Comparison of ENCODE assay signal across 1 cellular context in the genomic region with DNA sequence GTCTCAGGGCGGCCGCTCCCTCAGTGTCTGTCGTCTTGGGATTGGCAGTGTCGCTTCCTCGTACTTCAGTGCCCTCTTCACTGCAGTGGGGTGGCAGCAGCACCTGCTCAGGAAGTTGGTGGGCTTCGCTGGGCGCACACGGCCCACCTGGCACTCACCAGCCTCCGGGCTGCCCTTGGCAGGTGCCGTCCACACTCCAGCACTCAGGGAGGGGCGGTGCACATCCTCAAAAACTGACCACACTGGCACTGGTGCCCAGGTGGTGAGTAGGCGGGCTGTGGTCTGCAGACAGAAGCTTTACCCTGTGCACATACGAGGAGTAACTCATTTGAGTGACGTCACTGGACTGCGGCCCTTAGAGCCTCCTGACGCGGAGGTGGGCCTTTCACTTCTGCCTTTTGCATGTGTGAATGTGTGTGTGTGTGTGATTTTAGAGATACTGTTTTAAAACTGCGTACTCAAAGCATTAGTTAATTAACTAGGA.
A peak's percentile ranks its signal among the peaks of the same experiment; 100 is the strongest.
TF ChIP-seq lines count a peak whose summit lies in the region.

No MANE protein-coding gene starts in this region.

TF ChIP-seq in GM12878, 131 proteins besides CTCF, POLR2A, EP300 and RAD21 (continued from another document and continues in another):
- TF ChIP-seq, protein P1, sequence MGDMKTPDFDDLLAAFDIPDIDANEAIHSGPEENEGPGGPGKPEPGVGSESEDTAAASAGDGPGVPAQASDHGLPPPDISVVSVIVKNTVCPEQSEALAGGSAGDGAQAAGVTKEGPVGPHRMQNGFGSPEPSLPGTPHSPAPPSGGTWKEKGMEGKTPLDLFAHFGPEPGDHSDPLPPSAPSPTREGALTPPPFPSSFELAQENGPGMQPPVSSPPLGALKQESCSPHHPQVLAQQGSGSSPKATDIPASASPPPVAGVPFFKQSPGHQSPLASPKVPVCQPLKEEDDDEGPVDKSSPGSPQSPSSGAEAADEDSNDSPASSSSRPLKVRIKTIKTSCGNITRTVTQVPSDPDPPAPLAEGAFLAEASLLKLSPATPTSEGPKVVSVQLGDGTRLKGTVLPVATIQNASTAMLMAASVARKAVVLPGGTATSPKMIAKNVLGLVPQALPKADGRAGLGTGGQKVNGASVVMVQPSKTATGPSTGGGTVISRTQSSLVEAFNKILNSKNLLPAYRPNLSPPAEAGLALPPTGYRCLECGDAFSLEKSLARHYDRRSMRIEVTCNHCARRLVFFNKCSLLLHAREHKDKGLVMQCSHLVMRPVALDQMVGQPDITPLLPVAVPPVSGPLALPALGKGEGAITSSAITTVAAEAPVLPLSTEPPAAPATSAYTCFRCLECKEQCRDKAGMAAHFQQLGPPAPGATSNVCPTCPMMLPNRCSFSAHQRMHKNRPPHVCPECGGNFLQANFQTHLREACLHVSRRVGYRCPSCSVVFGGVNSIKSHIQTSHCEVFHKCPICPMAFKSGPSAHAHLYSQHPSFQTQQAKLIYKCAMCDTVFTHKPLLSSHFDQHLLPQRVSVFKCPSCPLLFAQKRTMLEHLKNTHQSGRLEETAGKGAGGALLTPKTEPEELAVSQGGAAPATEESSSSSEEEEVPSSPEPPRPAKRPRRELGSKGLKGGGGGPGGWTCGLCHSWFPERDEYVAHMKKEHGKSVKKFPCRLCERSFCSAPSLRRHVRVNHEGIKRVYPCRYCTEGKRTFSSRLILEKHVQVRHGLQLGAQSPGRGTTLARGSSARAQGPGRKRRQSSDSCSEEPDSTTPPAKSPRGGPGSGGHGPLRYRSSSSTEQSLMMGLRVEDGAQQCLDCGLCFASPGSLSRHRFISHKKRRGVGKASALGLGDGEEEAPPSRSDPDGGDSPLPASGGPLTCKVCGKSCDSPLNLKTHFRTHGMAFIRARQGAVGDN (IDR thresholded peaks at IDR 0.05), result 0 out of 2 replicates have a peak, but pooled peaks have one; percentile 59
- TF ChIP-seq PBX3 (IDR thresholded peaks at IDR 0.05; ENCODE audit: insufficient replicate concordance, low read depth, low read length), result peak; percentile 22
- peak; percentile 78 for TF ChIP-seq ATF2 (IDR thresholded peaks at IDR 0.05; ENCODE audit: low read length)
- no peak for TF ChIP-seq USF2 (IDR thresholded peaks at IDR 0.05; ENCODE audit: borderline replicate concordance, low read depth, low read length)
- no peak for TF ChIP-seq ZNF207 (IDR thresholded peaks at IDR 0.05; ENCODE audit: borderline replicate concordance)
- 0 out of 2 replicates have a peak, but pooled peaks have one; percentile 42 for TF ChIP-seq RAD51 (IDR thresholded peaks at IDR 0.05)
- no peak for TF ChIP-seq ZNF622 (IDR thresholded peaks at IDR 0.05)
- TF ChIP-seq SREBF1 (IDR thresholded peaks at IDR 0.05; ENCODE audit: low read length), result peak; percentile 20; the same call in 1 of the 2 replicates
- TF ChIP-seq POU2F2 (IDR thresholded peaks at IDR 0.05; ENCODE audit: borderline replicate concordance, low read depth, low read length), result peak; percentile 81; the same call in 2 of the 3 replicates
- TF ChIP-seq FOXK2 (IDR thresholded peaks at IDR 0.05), result no peak
- TF ChIP-seq YY1 (IDR thresholded peaks at IDR 0.05; ENCODE audit: low read depth, low read length), result no peak
- no peak for TF ChIP-seq SUPT20H (IDR thresholded peaks at IDR 0.05; ENCODE audit: borderline replicate concordance, control insufficient read depth, low read depth, low read length)
- peak; percentile 93 for TF ChIP-seq CREB1 (IDR thresholded peaks at IDR 0.05; ENCODE audit: low read depth)
- TF ChIP-seq SREBF2 (IDR thresholded peaks at IDR 0.05; ENCODE audit: low read length), result no peak
- TF ChIP-seq NFYA (IDR thresholded peaks at IDR 0.05; ENCODE audit: borderline replicate concordance, low read depth, low read length), result no peak
- TF ChIP-seq FOS (IDR thresholded peaks at IDR 0.05; ENCODE audit: borderline replicate concordance, extremely low read depth, insufficient read length), result no peak
- no peak for TF ChIP-seq CBX5 (IDR thresholded peaks at IDR 0.05; ENCODE audit: low read depth)
- TF ChIP-seq ZZZ3 (IDR thresholded peaks at IDR 0.05; ENCODE audit: control insufficient read depth, insufficient read length, low read depth), result no peak
- no peak for TF ChIP-seq ELK1 (IDR thresholded peaks at IDR 0.05; ENCODE audit: low read depth, low read length)
- TF ChIP-seq, protein P2, sequence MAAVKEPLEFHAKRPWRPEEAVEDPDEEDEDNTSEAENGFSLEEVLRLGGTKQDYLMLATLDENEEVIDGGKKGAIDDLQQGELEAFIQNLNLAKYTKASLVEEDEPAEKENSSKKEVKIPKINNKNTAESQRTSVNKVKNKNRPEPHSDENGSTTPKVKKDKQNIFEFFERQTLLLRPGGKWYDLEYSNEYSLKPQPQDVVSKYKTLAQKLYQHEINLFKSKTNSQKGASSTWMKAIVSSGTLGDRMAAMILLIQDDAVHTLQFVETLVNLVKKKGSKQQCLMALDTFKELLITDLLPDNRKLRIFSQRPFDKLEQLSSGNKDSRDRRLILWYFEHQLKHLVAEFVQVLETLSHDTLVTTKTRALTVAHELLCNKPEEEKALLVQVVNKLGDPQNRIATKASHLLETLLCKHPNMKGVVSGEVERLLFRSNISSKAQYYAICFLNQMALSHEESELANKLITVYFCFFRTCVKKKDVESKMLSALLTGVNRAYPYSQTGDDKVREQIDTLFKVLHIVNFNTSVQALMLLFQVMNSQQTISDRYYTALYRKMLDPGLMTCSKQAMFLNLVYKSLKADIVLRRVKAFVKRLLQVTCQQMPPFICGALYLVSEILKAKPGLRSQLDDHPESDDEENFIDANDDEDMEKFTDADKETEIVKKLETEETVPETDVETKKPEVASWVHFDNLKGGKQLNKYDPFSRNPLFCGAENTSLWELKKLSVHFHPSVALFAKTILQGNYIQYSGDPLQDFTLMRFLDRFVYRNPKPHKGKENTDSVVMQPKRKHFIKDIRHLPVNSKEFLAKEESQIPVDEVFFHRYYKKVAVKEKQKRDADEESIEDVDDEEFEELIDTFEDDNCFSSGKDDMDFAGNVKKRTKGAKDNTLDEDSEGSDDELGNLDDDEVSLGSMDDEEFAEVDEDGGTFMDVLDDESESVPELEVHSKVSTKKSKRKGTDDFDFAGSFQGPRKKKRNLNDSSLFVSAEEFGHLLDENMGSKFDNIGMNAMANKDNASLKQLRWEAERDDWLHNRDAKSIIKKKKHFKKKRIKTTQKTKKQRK (IDR thresholded peaks at IDR 0.05; ENCODE audit: low read depth, low read length), result no peak
- peak; percentile 67; the same call in 1 of the 2 replicates for TF ChIP-seq JUND (IDR thresholded peaks at IDR 0.05; ENCODE audit: low read depth, low read length)
- TF ChIP-seq RB1 (IDR thresholded peaks at IDR 0.05; ENCODE audit: borderline replicate concordance), result no peak
- no peak for TF ChIP-seq RBBP5 (conservative IDR thresholded peaks at IDR 0.05)
- no peak for TF ChIP-seq TAF1 (IDR thresholded peaks at IDR 0.05; ENCODE audit: borderline replicate concordance, low read depth, low read length)
- no peak for TF ChIP-seq FOXM1 (IDR thresholded peaks at IDR 0.05; ENCODE audit: low read depth, low read length)
- TF ChIP-seq SMC3 (IDR thresholded peaks at IDR 0.05; ENCODE audit: borderline replicate concordance, low read length), result no peak
- TF ChIP-seq MTA2 (IDR thresholded peaks at IDR 0.05; ENCODE audit: low read depth), result peak; percentile 99
- peak; percentile 92 for TF ChIP-seq RUNX3 (IDR thresholded peaks at IDR 0.05; ENCODE audit: low read length)
- TF ChIP-seq BCL3 (IDR thresholded peaks at IDR 0.05; ENCODE audit: borderline replicate concordance, insufficient read depth, low read depth, low read length, poor library complexity, severe bottlenecking), result peak; percentile 22
- TF ChIP-seq IRF3 (IDR thresholded peaks at IDR 0.05), result no peak
- TF ChIP-seq E2F8 (IDR thresholded peaks at IDR 0.05; ENCODE audit: low read depth, partially characterized antibody), result peak; percentile 68
- no peak for TF ChIP-seq SRF (IDR thresholded peaks at IDR 0.05; ENCODE audit: low read depth in 2 of 2, low read length in 2 of 2)
- no peak for TF ChIP-seq SUZ12 (IDR thresholded peaks at IDR 0.05; ENCODE audit: unreplicated experiment)
- TF ChIP-seq WRNIP1 (IDR thresholded peaks at IDR 0.05; ENCODE audit: borderline replicate concordance, low read depth, low read length), result no peak
- no peak for TF ChIP-seq ASH2L (IDR thresholded peaks at IDR 0.05; ENCODE audit: borderline replicate concordance, low read depth)
- no peak for TF ChIP-seq HCFC1 (IDR thresholded peaks at IDR 0.05; ENCODE audit: low read length)
- no peak for TF ChIP-seq CHD4 (IDR thresholded peaks at IDR 0.05)
- no peak for TF ChIP-seq POLR2AphosphoS5 (IDR thresholded peaks at IDR 0.05; ENCODE audit: low read length)
- TF ChIP-seq NRF1 (conservative IDR thresholded peaks at IDR 0.05; ENCODE audit: low read depth, low read length), result no peak
- peak; percentile 90 for TF ChIP-seq BCL11A (IDR thresholded peaks at IDR 0.05; ENCODE audit: low read depth, low read length)
- TF ChIP-seq STAT3 (IDR thresholded peaks at IDR 0.05; ENCODE audit: low read depth, low read length), result no peak
- TF ChIP-seq IKZF2 (IDR thresholded peaks at IDR 0.05), result peak; percentile 61 to 78; a peak in 3 of 4 replicates
